2 cellular contexts compared by ENCODE assay signal in the genomic region with DNA sequence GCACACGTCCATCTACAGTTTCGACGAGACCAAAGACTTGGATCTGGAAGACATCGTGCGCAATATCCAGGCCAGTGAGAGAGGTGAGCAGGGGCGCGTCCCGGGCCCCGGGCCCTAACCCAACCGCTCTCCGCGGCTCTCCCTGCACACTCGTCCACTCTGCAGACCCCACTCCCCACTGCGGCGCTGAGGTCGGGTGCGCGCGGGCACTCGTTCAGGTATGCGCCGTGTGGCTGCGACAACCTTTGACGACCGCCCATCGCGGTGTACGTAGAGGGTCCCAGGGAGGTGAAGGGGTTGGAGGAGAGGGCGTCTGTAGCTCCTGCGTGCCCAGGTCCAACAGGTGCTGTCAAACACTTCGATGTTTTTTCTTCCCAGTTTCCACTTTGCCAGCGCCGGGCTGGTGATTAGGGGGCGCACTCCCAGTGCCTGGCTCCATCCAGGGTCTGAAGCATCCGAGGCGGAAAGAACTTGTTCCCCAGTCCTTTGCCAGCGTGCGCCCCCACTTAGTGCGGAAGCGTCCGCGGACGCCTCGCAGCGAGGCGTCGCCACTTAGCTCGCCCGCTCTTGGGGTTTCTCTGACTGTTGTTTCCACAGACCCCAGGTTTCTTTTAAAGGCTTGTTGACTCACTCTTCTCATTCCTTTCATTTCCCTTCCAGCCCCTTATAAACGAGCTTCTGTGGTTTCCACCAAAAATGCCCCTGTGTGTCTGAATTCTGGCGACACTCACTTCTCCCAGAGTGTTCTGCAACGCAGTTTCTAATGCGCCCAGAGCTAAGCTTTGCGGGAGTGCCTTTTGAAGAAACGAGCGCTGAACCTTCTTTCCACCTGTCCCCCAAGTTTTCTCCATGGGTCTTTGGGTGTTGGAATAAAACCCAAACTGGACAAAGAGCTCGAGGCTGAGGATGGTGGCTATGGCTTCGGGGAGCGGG.
TF ChIP-seq lines count a peak whose summit lies in the region.

No MANE protein-coding gene starts in this region.

TF ChIP-seq in IMR-90, 13 proteins besides CTCF, POLR2A, EP300 and RAD21:
- TF ChIP-seq RFX5 (IDR thresholded peaks at IDR 0.05; ENCODE audit: low read depth, low read length) (no peak), NFE2L2 (IDR thresholded peaks at IDR 0.05; ENCODE audit: low read depth, low read length) (no peak), MAFK (IDR thresholded peaks at IDR 0.05; ENCODE audit: low read depth, low read length) (no peak), CHD1 (IDR thresholded peaks at IDR 0.05; ENCODE audit: low read depth, low read length) (no peak), BHLHE40 (IDR thresholded peaks at IDR 0.05; ENCODE audit: low read depth, low read length) (no peak), MXI1 (IDR thresholded peaks at IDR 0.05; ENCODE audit: borderline replicate concordance, low read depth, low read length) (no peak), RCOR1 (IDR thresholded peaks at IDR 0.05; ENCODE audit: insufficient replicate concordance, low read length) (no peak), FOS (IDR thresholded peaks at IDR 0.05; ENCODE audit: low read depth, low read length) (no peak), CEBPB (IDR thresholded peaks at IDR 0.05; ENCODE audit: low read depth, low read length) (no peak), MAZ (IDR thresholded peaks at IDR 0.05; ENCODE audit: borderline replicate concordance, low read depth, low read length) (no peak)
- TF ChIP-seq, protein P1, sequence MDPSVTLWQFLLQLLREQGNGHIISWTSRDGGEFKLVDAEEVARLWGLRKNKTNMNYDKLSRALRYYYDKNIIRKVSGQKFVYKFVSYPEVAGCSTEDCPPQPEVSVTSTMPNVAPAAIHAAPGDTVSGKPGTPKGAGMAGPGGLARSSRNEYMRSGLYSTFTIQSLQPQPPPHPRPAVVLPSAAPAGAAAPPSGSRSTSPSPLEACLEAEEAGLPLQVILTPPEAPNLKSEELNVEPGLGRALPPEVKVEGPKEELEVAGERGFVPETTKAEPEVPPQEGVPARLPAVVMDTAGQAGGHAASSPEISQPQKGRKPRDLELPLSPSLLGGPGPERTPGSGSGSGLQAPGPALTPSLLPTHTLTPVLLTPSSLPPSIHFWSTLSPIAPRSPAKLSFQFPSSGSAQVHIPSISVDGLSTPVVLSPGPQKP (IDR thresholded peaks at IDR 0.05; ENCODE audit: borderline replicate concordance, low read depth, low read length), result no peak
- TF ChIP-seq, protein P2, sequence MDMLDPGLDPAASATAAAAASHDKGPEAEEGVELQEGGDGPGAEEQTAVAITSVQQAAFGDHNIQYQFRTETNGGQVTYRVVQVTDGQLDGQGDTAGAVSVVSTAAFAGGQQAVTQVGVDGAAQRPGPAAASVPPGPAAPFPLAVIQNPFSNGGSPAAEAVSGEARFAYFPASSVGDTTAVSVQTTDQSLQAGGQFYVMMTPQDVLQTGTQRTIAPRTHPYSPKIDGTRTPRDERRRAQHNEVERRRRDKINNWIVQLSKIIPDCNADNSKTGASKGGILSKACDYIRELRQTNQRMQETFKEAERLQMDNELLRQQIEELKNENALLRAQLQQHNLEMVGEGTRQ (IDR thresholded peaks at IDR 0.05; ENCODE audit: low read depth, low read length), result no peak

TF ChIP-seq in endothelial cell of umbilical vein, 7 proteins besides CTCF, POLR2A, EP300 and RAD21:
- TF ChIP-seq, protein P3, sequence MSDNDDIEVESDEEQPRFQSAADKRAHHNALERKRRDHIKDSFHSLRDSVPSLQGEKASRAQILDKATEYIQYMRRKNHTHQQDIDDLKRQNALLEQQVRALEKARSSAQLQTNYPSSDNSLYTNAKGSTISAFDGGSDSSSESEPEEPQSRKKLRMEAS (IDR thresholded peaks at IDR 0.05; ENCODE audit: insufficient read depth, insufficient read length), result no peak
- TF ChIP-seq EZH2 (IDR thresholded peaks at IDR 0.05; ENCODE audit: borderline replicate concordance, low read depth, low read length, severe bottlenecking) (peak; percentile 74), POLR2AphosphoS5 (IDR thresholded peaks at IDR 0.05; ENCODE audit: insufficient read depth, low read depth, low read length) (no peak), GATA2 (IDR thresholded peaks at IDR 0.05; ENCODE audit: insufficient read depth, insufficient read length, low read depth, low read length) (no peak), JUN (IDR thresholded peaks at IDR 0.05; ENCODE audit: borderline replicate concordance, insufficient read depth, insufficient read length, low read depth) (no peak), MYC (IDR thresholded peaks at IDR 0.05; ENCODE audit: low read depth, low read length) (no peak), FOS (IDR thresholded peaks at IDR 0.05; ENCODE audit: borderline replicate concordance, insufficient read depth, low read length) (no peak)
